Comparison of ENCODE assay signal across 8 cellular contexts in genomic region chr15:68114356-68114755, GRCh38.
DNase-seq lines count a peak whose midpoint lies in the region; ATAC-seq and TF ChIP-seq lines count a peak whose summit lies in the region.

No MANE protein-coding gene starts in this region.

- POLR2A ChIA-PET in MCF 10A (lab: Yijun Ruan, JAX): interaction anchor here (0.5 to 4.2 kb wide), 10 partner anchors 12 to 257 kb away, joined by 3 to 24 read pairs (median 4); partner anchors contain the start of gene PIAS1

- H3K9me3 Mint-ChIP-seq in MCF 10A (ENCODE audit: unreplicated experiment) (no peaks in the 10 kb centered on the region), memory B cell (no peaks in the 10 kb centered on the region)

- peak overlapping the region; percentile 67 for H3K4me3 Mint-ChIP-seq in MCF 10A (ENCODE audit: unreplicated experiment)
- peak overlapping the region; percentile 30 for H3K4me3 Mint-ChIP-seq in memory B cell

- CTCF ChIA-PET in MCF 10A (lab: Yijun Ruan, JAX): interaction anchor here (2.6 kb wide), 1 partner anchor 40 kb away, joined by 7 read pairs; no protein-coding TSS in a partner anchor

- H3K27ac Mint-ChIP-seq in MCF 10A (ENCODE audit: low read depth, unreplicated experiment) (peak overlapping the region; percentile 43), memory B cell (no peak overlapping the region)

- intact Hi-C loops in MCF 10A (cut with micrococcal nuclease): no loop called here

- peak; percentile 43 for ATAC-seq in memory B cell (ENCODE audit: low read depth)
- no peak for ATAC-seq in HG02852 (IDR thresholded peaks at IDR 0.05; ENCODE audit: unreplicated experiment)
- ATAC-seq in GM18870 (IDR thresholded peaks at IDR 0.05; ENCODE audit: unreplicated experiment): no peak

- H3K9me3 ChIP-seq in KOPT-K1 (ENCODE audit: insufficient read depth, low read length, poor library complexity, severe bottlenecking) (no peaks in the 10 kb centered on the region), SJCRH30 (replicated peaks) (no peaks in the 10 kb centered on the region)

- H3K36me3 ChIP-seq in KOPT-K1 (ENCODE audit: insufficient read depth, low read length): 0 out of 2 replicates have a peak, but pooled peaks cover 4% of the 10 kb centered on the region
- peaks cover 3% of the 10 kb centered on the region; the same call in 1 of the 2 replicates for H3K36me3 ChIP-seq in SJCRH30

- no peak for TF ChIP-seq CTCF in MCF 10A (IDR thresholded peaks at IDR 0.05; ENCODE audit: unreplicated experiment)

- no peaks in the 10 kb centered on the region for H3K27me3 ChIP-seq in SJCRH30

- peak; percentile 9 for DNase-seq in AG08396 (ENCODE audit: low spot score)
- no peak for DNase-seq in MCF 10A (ENCODE audit: unreplicated experiment)
- no peak for DNase-seq in memory B cell (ENCODE audit: low spot score in 2 of 2)
- no peak for DNase-seq in SJCRH30
- DNase-seq in HuH-7.5 (ENCODE audit: low spot score): no peak

- H3K27ac ChIP-seq in KOPT-K1 (ENCODE audit: low read depth, low read length, poor library complexity, severe bottlenecking) (peak overlapping the region; percentile 32), SJCRH30 (no peak overlapping the region)

- peaks cover 20% of the 10 kb centered on the region for H3K4me1 Mint-ChIP-seq in MCF 10A (ENCODE audit: insufficient read depth, unreplicated experiment)
- H3K4me1 Mint-ChIP-seq in memory B cell: peaks cover 47% of the 10 kb centered on the region

- no peaks in the 10 kb centered on the region for H3K4me1 ChIP-seq in SJCRH30

- H3K27me3 Mint-ChIP-seq in MCF 10A (ENCODE audit: insufficient read depth, unreplicated experiment) (no peaks in the 10 kb centered on the region), memory B cell (no peaks in the 10 kb centered on the region)

- no peak overlapping the region for H3K4me3 ChIP-seq in SJCRH30

- no TSS peak for BruUV-seq in MCF 10A (replicated peaks; lab: Mats Ljungman, UMichigan)

- H3K36me3 Mint-ChIP-seq in MCF 10A (ENCODE audit: insufficient read depth, unreplicated experiment): peaks cover 17% of the 10 kb centered on the region
- H3K36me3 Mint-ChIP-seq in memory B cell: peaks cover 16% of the 10 kb centered on the region
